Comparison of ENCODE assay signal across 14 cellular contexts in genomic region chr20:4869290-4870193, GRCh38. TPM values are rescaled to one million over a fixed set of nuclear protein-coding genes. Genes with fewer than 3 reads are reported as not detected.
DNase-seq lines count a peak whose midpoint lies in the region; ATAC-seq, FAIRE-seq and TF ChIP-seq lines count a peak whose summit lies in the region.
"Had no signal": no experiment of that assay in that cellular context is flagged by ENCODE, and none has a peak within 500 bp of the region (broad histone marks: within the 10 kb centered on the region; RNA-seq: fewer than 3 reads in every experiment).

No MANE protein-coding gene starts in this region.

- no peaks in the 10 kb centered on the region for H3K27me3 ChIP-seq in CD4-positive, alpha-beta T cell (ENCODE audit: control insufficient read depth, insufficient read depth, low read length)

- TF ChIP-seq CTCF in CD4-positive, alpha-beta T cell (IDR thresholded peaks at IDR 0.05): no peak
- no peak for TF ChIP-seq CTCF in HEK293 (tag by site-specific recombination; IDR thresholded peaks at IDR 0.05)

- H3K36me3 ChIP-seq in HEK293 (ENCODE audit: control insufficient read depth in 2 of 2, insufficient read depth in 1 of 2, low read length in 2 of 2): peaks cover 13 to 78% of the 10 kb centered on the region in 2 experiments

- no peak overlapping the region for H3K4me3 ChIP-seq in HEK293 (ENCODE audit: low read depth, low read length)

- no peaks in the 10 kb centered on the region for H3K9me3 Mint-ChIP-seq in CD4-positive, alpha-beta T cell
- H3K9me3 Mint-ChIP-seq in T-helper 2 cell treated with Interferon-gamma antibody and Interleukin-4, amounts not matched to agents 5 μg/mL and 100 μg/mL, for 36 hours: no peaks in the 10 kb centered on the region
- H3K9me3 Mint-ChIP-seq in activated T-helper 2 cell treated with anti-CD3 and anti-CD28 coated beads, Interferon-gamma antibody, Interleukin-2, Interleukin-4, amounts not matched to agents 10 μg/mL and 5 μg/mL and 100 μg/mL, durations not matched to agents 14 hours and 24 hours and 36 hours: no peaks in the 10 kb centered on the region
- H3K9me3 Mint-ChIP-seq: endodermal cell had no signal

- H3K27me3 Mint-ChIP-seq in CD4-positive, alpha-beta T cell: no peaks in the 10 kb centered on the region
- H3K27me3 Mint-ChIP-seq in T-helper 2 cell treated with Interferon-gamma antibody and Interleukin-4, amounts not matched to agents 5 μg/mL and 100 μg/mL, for 36 hours (ENCODE audit: low read depth): no peaks in the 10 kb centered on the region
- H3K27me3 Mint-ChIP-seq in activated T-helper 2 cell treated with anti-CD3 and anti-CD28 coated beads, Interferon-gamma antibody, Interleukin-2, Interleukin-4, amounts not matched to agents 10 μg/mL and 5 μg/mL and 100 μg/mL, durations not matched to agents 14 hours and 24 hours and 36 hours (ENCODE audit: low read depth): no peaks in the 10 kb centered on the region

- no peaks in the 10 kb centered on the region for H3K9me3 ChIP-seq in CD4-positive, alpha-beta T cell (ENCODE audit: control insufficient read depth, low read length)
- no peaks in the 10 kb centered on the region for H3K9me3 ChIP-seq in HEK293 (ENCODE audit: control insufficient read depth, insufficient read depth, low read depth, low read length)

- FAIRE-seq in RCC 7860 (lab: Jason Lieb, UNC): no peak
- FAIRE-seq: urothelium cell line had no signal

- CTCF ChIA-PET in CD4-positive, alpha-beta T cell (lab: Charles Lee): interaction anchor here (0.6 to 1.2 kb wide), 3 partner anchors 8 to 1126 kb away, joined by 3 read pairs; no protein-coding TSS in a partner anchor
- CTCF ChIA-PET in HEK293 (lab: Yijun Ruan, JAX): no interaction called here

- H3K4me3 Mint-ChIP-seq in CD4-positive, alpha-beta T cell: peak overlapping the region; percentile 16
- peak overlapping the region; percentile 47 for H3K4me3 Mint-ChIP-seq in T-helper 2 cell treated with Interferon-gamma antibody and Interleukin-4, amounts not matched to agents 5 μg/mL and 100 μg/mL, for 36 hours
- H3K4me3 Mint-ChIP-seq in activated T-helper 2 cell treated with anti-CD3 and anti-CD28 coated beads, Interferon-gamma antibody, Interleukin-2, Interleukin-4, amounts not matched to agents 10 μg/mL and 5 μg/mL and 100 μg/mL, durations not matched to agents 14 hours and 24 hours and 36 hours (ENCODE audit: low read depth): no peak overlapping the region
- H3K4me3 Mint-ChIP-seq: endodermal cell had no signal

- peak overlapping the region; percentile 69 for H3K27ac Mint-ChIP-seq in CD4-positive, alpha-beta T cell
- peak overlapping the region; percentile 22 for H3K27ac Mint-ChIP-seq in T-helper 2 cell treated with Interferon-gamma antibody and Interleukin-4, amounts not matched to agents 5 μg/mL and 100 μg/mL, for 36 hours
- no peak overlapping the region for H3K27ac Mint-ChIP-seq in activated T-helper 2 cell treated with anti-CD3 and anti-CD28 coated beads, Interferon-gamma antibody, Interleukin-2, Interleukin-4, amounts not matched to agents 10 μg/mL and 5 μg/mL and 100 μg/mL, durations not matched to agents 14 hours and 24 hours and 36 hours
- H3K27ac Mint-ChIP-seq: endodermal cell had no signal

- POLR2A ChIA-PET in CD4-positive, alpha-beta T cell (lab: Charles Lee): interaction anchor here (0.5 to 1.0 kb wide), 2 partner anchors 55 to 284 kb away, joined by 3 read pairs; no protein-coding TSS in a partner anchor
- POLR2A ChIA-PET in HEK293 (lab: Yijun Ruan, JAX): interaction anchor here (0.7 kb wide), 1 partner anchor 17 kb away, joined by 3 read pairs; no protein-coding TSS in a partner anchor

- H3K4me1 Mint-ChIP-seq in CD4-positive, alpha-beta T cell (ENCODE audit: low read depth): peaks cover 15% of the 10 kb centered on the region
- H3K4me1 Mint-ChIP-seq in T-helper 2 cell treated with Interferon-gamma antibody and Interleukin-4, amounts not matched to agents 5 μg/mL and 100 μg/mL, for 36 hours (ENCODE audit: low read depth): peaks cover 11% of the 10 kb centered on the region
- H3K4me1 Mint-ChIP-seq in activated T-helper 2 cell treated with anti-CD3 and anti-CD28 coated beads, Interferon-gamma antibody, Interleukin-2, Interleukin-4, amounts not matched to agents 10 μg/mL and 5 μg/mL and 100 μg/mL, durations not matched to agents 14 hours and 24 hours and 36 hours (ENCODE audit: low read depth): peaks cover 11% of the 10 kb centered on the region
- H3K4me1 Mint-ChIP-seq: endodermal cell had no signal

- peak; percentile 83 for ATAC-seq in CD4-positive, alpha-beta T cell (ENCODE audit: poor library complexity)
- ATAC-seq in GM18907 (IDR thresholded peaks at IDR 0.05; ENCODE audit: unreplicated experiment): no peak

- peak in 1 of 10 experiments; percentile 4 for DNase-seq in CD4-positive, alpha-beta T cell
- no peak for DNase-seq in T-helper 2 cell treated with Interferon-gamma antibody and Interleukin-4, amounts not matched to agents 5 μg/mL and 100 μg/mL, for 36 hours (ENCODE audit: low spot score)
- DNase-seq in kidney tubule cell (ENCODE audit: low spot score) (peak; percentile 44), RCC 7860 (ENCODE audit: low spot score) (no peak)
- DNase-seq in activated T-helper 2 cell treated with anti-CD3 and anti-CD28 coated beads, Interferon-gamma antibody, Interleukin-2, Interleukin-4, amounts not matched to agents 10 μg/mL and 5 μg/mL and 100 μg/mL, durations not matched to agents 14 hours and 24 hours and 36 hours (ENCODE audit: low spot score): no peak
- no peak for DNase-seq in activated CD4-positive, CD25-positive, alpha-beta regulatory T cell (lab: John Stamatoyannopoulos, UW)
- DNase-seq: activated effector memory CD4-positive, alpha-beta T cell treated with anti-CD3 and anti-CD28 coated beads, Interleukin-2, amount 50 U/mL, for 16 hours; endodermal cell; HCEC 1CT; NCI-H1694 had no signal

- intact Hi-C loops in CD4-positive, alpha-beta T cell (cut with DNase I, micrococcal nuclease): loop anchor here (5.0 to 10.0 kb wide), 2 partner anchors 57 to 265 kb away; no protein-coding TSS in a partner anchor
- intact Hi-C loops in activated T-helper 2 cell treated with anti-CD3 and anti-CD28 coated beads, Interferon-gamma antibody, Interleukin-2, Interleukin-4, amounts not matched to agents 10 μg/mL and 5 μg/mL and 100 μg/mL, durations not matched to agents 14 hours and 24 hours and 36 hours (cut with micrococcal nuclease): no loop called here

- no peak overlapping the region for H3K27ac ChIP-seq in CD4-positive, alpha-beta T cell (ENCODE audit: low read depth, low read length)
- H3K27ac ChIP-seq in HEK293 (ENCODE audit: extremely low read depth, low read depth, low read length): no peak overlapping the region
- H3K27ac ChIP-seq: parathyroid adenoma had no signal

- peaks cover 92% of the 10 kb centered on the region for H3K36me3 Mint-ChIP-seq in CD4-positive, alpha-beta T cell (ENCODE audit: low read depth)
- peaks cover 26% of the 10 kb centered on the region for H3K36me3 Mint-ChIP-seq in T-helper 2 cell treated with Interferon-gamma antibody and Interleukin-4, amounts not matched to agents 5 μg/mL and 100 μg/mL, for 36 hours (ENCODE audit: low read depth)
- H3K36me3 Mint-ChIP-seq in activated T-helper 2 cell treated with anti-CD3 and anti-CD28 coated beads, Interferon-gamma antibody, Interleukin-2, Interleukin-4, amounts not matched to agents 10 μg/mL and 5 μg/mL and 100 μg/mL, durations not matched to agents 14 hours and 24 hours and 36 hours (ENCODE audit: low read depth): peaks cover 34% of the 10 kb centered on the region

- peaks cover 4% of the 10 kb centered on the region; the same call in 1 of the 2 replicates for H3K4me1 ChIP-seq in HEK293 (ENCODE audit: control insufficient read depth, insufficient read depth, low read length)
- H3K4me1 ChIP-seq: parathyroid adenoma had no signal

TF ChIP-seq in HEK293, 187 proteins besides CTCF, POLR2A, EP300 and RAD21:
- TF ChIP-seq KLF8 (tag by site-specific recombination; IDR thresholded peaks at IDR 0.05) (no peak), ZNF112 (tag by site-specific recombination; IDR thresholded peaks at IDR 0.05) (no peak), ZNF629 (tag by site-specific recombination; IDR thresholded peaks at IDR 0.05) (0 out of 2 replicates have a peak, but pooled peaks have one; percentile 28)

RNA-seq across cellular contexts. Expression of gene RASSF2, which starts 46.1 kb away (rescaled TPM):
- 10 to 100 TPM; 19.7 to 20.0 TPM for total RNA-seq in CD4-positive, alpha-beta T cell
- total RNA-seq in activated T-helper 2 cell treated with anti-CD3 and anti-CD28 coated beads, Interferon-gamma antibody, Interleukin-2, Interleukin-4, amounts not matched to agents 10 μg/mL and 5 μg/mL and 100 μg/mL, durations not matched to agents 14 hours and 24 hours and 36 hours: 40.1 and 40.4 TPM in 2 replicates
